In genomic region chr17:57338257-57338919, GRCh38 we compare ENCODE assay signal across 1 cellular context.
TF ChIP-seq lines count a peak whose summit lies in the region.

No MANE protein-coding gene starts in this region.

TF ChIP-seq in GM23338, 12 proteins besides CTCF, POLR2A, EP300 and RAD21 (continued from another document):
- TF ChIP-seq REST (IDR thresholded peaks at IDR 0.05; ENCODE audit: unreplicated experiment): no peak
- no peak for TF ChIP-seq NANOG (IDR thresholded peaks at IDR 0.05; ENCODE audit: borderline replicate concordance)
- TF ChIP-seq EZH2 (IDR thresholded peaks at IDR 0.05; ENCODE audit: low read depth, unreplicated experiment): no peak
- TF ChIP-seq STAT1 (IDR thresholded peaks at IDR 0.05; ENCODE audit: unreplicated experiment): no peak
